8 cellular contexts compared by ENCODE assay signal in genomic region chr17:79188048-79188447, GRCh38.
DNase-seq lines count a peak whose midpoint lies in the region; ATAC-seq, FAIRE-seq and TF ChIP-seq lines count a peak whose summit lies in the region.

No MANE protein-coding gene starts in this region.

- peak overlapping the region; percentile 66 for H3K27ac Mint-ChIP-seq in glutamatergic neuron (ENCODE audit: unreplicated experiment)

- TF ChIP-seq CTCF in Peyer's patch (IDR thresholded peaks at IDR 0.05), result peak in 5 of 6 experiments; percentile 9 to 40 (median 30)
- TF ChIP-seq CTCF in glutamatergic neuron (IDR thresholded peaks at IDR 0.05; ENCODE audit: partially characterized antibody, unreplicated experiment), result peak; percentile 76
- TF ChIP-seq CTCF in transverse colon (IDR thresholded peaks at IDR 0.05), result peak in 4 of 5 experiments; percentile 17 to 47 (median 31)

- no peak overlapping the region for H3K4me3 Mint-ChIP-seq in glutamatergic neuron (ENCODE audit: unreplicated experiment)

- intact Hi-C loops in transverse colon (cut with DNase I; ENCODE audit: low total_unique reads), result no loop called here

- FAIRE-seq in GM12891 (lab: Jason Lieb, UNC), result no peak

- in situ Hi-C loops in transverse colon (cut with MboI; ENCODE audit: low pct_ligation_motif_present in 1 of 4, low pct_unique_long_range_greater_than_20kb in 1 of 4, low sequenced_read_pairs in 3 of 4), result no loop called here

- no peaks in the 10 kb centered on the region for H3K36me3 Mint-ChIP-seq in glutamatergic neuron (ENCODE audit: unreplicated experiment)

- TF ChIP-seq POLR2A in GM12891 (IDR thresholded peaks at IDR 0.05; ENCODE audit: low read depth, low read length), result no peak
- no peak for TF ChIP-seq POLR2A in Peyer's patch (IDR thresholded peaks at IDR 0.05)
- no peak for TF ChIP-seq POLR2A in transverse colon (IDR thresholded peaks at IDR 0.05)

- H3K27ac ChIP-seq in Peyer's patch (no peak overlapping the region), transverse colon (no peak overlapping the region)

- H3K36me3 ChIP-seq in Peyer's patch, result no peaks in the 10 kb centered on the region
- H3K36me3 ChIP-seq in transverse colon, result no peaks in the 10 kb centered on the region

- no peak for ATAC-seq in HG03521 (IDR thresholded peaks at IDR 0.05; ENCODE audit: unreplicated experiment)
- ATAC-seq in GM21619 (IDR thresholded peaks at IDR 0.05; ENCODE audit: unreplicated experiment), result no peak
- no peak for ATAC-seq in HG03432 (IDR thresholded peaks at IDR 0.05; ENCODE audit: unreplicated experiment)

- peak; percentile 93 for DNase-seq in 8988T
- DNase-seq in GM12891 (ENCODE audit: insufficient read length, low spot score), result peak; percentile 78
- DNase-seq in Peyer's patch, result peak in 1 of 3 donors; percentile 57
- peak; percentile 85 for DNase-seq in glutamatergic neuron
- DNase-seq in transverse colon, result no peak

- H3K9me3 ChIP-seq in Peyer's patch (no peaks in the 10 kb centered on the region), transverse colon (no peaks in the 10 kb centered on the region)

- peaks cover 41% of the 10 kb centered on the region for H3K4me1 Mint-ChIP-seq in glutamatergic neuron (ENCODE audit: low read depth, unreplicated experiment)

- peaks cover 0 to 11% of the 10 kb centered on the region in 2 donors for H3K27me3 ChIP-seq in Peyer's patch
- H3K27me3 ChIP-seq in transverse colon, result peaks cover 61% of the 10 kb centered on the region

- peaks cover 21% of the 10 kb centered on the region for H3K9me3 Mint-ChIP-seq in glutamatergic neuron (ENCODE audit: unreplicated experiment)

- no peak overlapping the region for H3K4me3 ChIP-seq in Peyer's patch
- no peak overlapping the region for H3K4me3 ChIP-seq in transverse colon

- WGBS in transverse colon (ENCODE audit: low coverage in 1 of 2), 2 donors, result 7% methylated on average over 14 of the region's 14 CpGs; no CpG with 5 or more reads in 1 of the 2 donors

- peaks cover 16% of the 10 kb centered on the region for H3K27me3 Mint-ChIP-seq in glutamatergic neuron (ENCODE audit: unreplicated experiment)

- no peak for TF ChIP-seq EP300 in transverse colon (IDR thresholded peaks at IDR 0.05; ENCODE audit: low read depth)

- H3K4me1 ChIP-seq in Peyer's patch, result no peaks in the 10 kb centered on the region
- peaks cover 0 to 6% (median 0%) of the 10 kb centered on the region in 4 donors for H3K4me1 ChIP-seq in transverse colon

TF ChIP-seq in GM12891, 5 proteins besides CTCF, POLR2A, EP300 and RAD21:
- TF ChIP-seq SPI1 (IDR thresholded peaks at IDR 0.05; ENCODE audit: low read depth, low read length), result no peak
- no peak for TF ChIP-seq PAX5 (IDR thresholded peaks at IDR 0.05; ENCODE audit: insufficient read depth, low read length, severe bottlenecking)
- no peak for TF ChIP-seq TAF1 (IDR thresholded peaks at IDR 0.05; ENCODE audit: low read depth, low read length)
- TF ChIP-seq POU2F2 (IDR thresholded peaks at IDR 0.05; ENCODE audit: low read depth, low read length), result no peak
- TF ChIP-seq POLR2AphosphoS5 (IDR thresholded peaks at IDR 0.05; ENCODE audit: low read depth, low read length), result no peak
TF ChIP-seq in GM12891: peak in this region for 0.
